ENCODE assay signal across 3 cellular contexts in genomic region chr20:53646550-53646949, GRCh38.
TF ChIP-seq lines count a peak whose summit lies in the region.

No MANE protein-coding gene starts in this region.

TF ChIP-seq in IMR-90, 13 proteins besides CTCF, POLR2A, EP300 and RAD21:
- TF ChIP-seq RCOR1 (IDR thresholded peaks at IDR 0.05; ENCODE audit: insufficient replicate concordance, low read length) (no peak), NFE2L2 (IDR thresholded peaks at IDR 0.05; ENCODE audit: low read depth, low read length) (no peak), RFX5 (IDR thresholded peaks at IDR 0.05; ENCODE audit: low read depth, low read length) (no peak), CEBPB (IDR thresholded peaks at IDR 0.05; ENCODE audit: low read depth, low read length) (no peak), MXI1 (IDR thresholded peaks at IDR 0.05; ENCODE audit: borderline replicate concordance, low read depth, low read length) (no peak), FOS (IDR thresholded peaks at IDR 0.05; ENCODE audit: low read depth, low read length) (no peak)
- TF ChIP-seq, protein P1, sequence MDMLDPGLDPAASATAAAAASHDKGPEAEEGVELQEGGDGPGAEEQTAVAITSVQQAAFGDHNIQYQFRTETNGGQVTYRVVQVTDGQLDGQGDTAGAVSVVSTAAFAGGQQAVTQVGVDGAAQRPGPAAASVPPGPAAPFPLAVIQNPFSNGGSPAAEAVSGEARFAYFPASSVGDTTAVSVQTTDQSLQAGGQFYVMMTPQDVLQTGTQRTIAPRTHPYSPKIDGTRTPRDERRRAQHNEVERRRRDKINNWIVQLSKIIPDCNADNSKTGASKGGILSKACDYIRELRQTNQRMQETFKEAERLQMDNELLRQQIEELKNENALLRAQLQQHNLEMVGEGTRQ (IDR thresholded peaks at IDR 0.05; ENCODE audit: low read depth, low read length) = no peak
- TF ChIP-seq, protein P2, sequence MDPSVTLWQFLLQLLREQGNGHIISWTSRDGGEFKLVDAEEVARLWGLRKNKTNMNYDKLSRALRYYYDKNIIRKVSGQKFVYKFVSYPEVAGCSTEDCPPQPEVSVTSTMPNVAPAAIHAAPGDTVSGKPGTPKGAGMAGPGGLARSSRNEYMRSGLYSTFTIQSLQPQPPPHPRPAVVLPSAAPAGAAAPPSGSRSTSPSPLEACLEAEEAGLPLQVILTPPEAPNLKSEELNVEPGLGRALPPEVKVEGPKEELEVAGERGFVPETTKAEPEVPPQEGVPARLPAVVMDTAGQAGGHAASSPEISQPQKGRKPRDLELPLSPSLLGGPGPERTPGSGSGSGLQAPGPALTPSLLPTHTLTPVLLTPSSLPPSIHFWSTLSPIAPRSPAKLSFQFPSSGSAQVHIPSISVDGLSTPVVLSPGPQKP (IDR thresholded peaks at IDR 0.05; ENCODE audit: borderline replicate concordance, low read depth, low read length) = no peak

TF ChIP-seq in K562, 482 proteins besides CTCF, POLR2A, EP300 and RAD21:
- TF ChIP-seq ZBTB11 (CRISPR knock-in tag; IDR thresholded peaks at IDR 0.05) (peak in 1 of 3 experiments; percentile 90; a peak in 2 of 6 replicates), ZFP91 (CRISPR knock-in tag; IDR thresholded peaks at IDR 0.05) (no peak), ZKSCAN8 (CRISPR knock-in tag; IDR thresholded peaks at IDR 0.05) (0 out of 2 replicates have a peak, but pooled peaks have one; percentile 37), SIX5 (IDR thresholded peaks at IDR 0.05; ENCODE audit: borderline replicate concordance in 1 of 2, insufficient read depth in 1 of 2, low read depth in 1 of 2, low read length in 2 of 2) (no peak)
TF ChIP-seq in K562: peak in this region for 2.

TF ChIP-seq in SK-N-SH, 30 proteins besides CTCF, POLR2A, EP300 and RAD21:
- TF ChIP-seq FOXJ3 (CRISPR knock-in tag; IDR thresholded peaks at IDR 0.05) (no peak), YY1 (IDR thresholded peaks at IDR 0.05; ENCODE audit: low read depth) (no peak), MXI1 (IDR thresholded peaks at IDR 0.05; ENCODE audit: low read depth, low read length) (no peak), ELF1 (IDR thresholded peaks at IDR 0.05) (no peak), JUND (IDR thresholded peaks at IDR 0.05) (no peak), SMC3 (IDR thresholded peaks at IDR 0.05; ENCODE audit: low read depth, low read length) (no peak), USF1 (IDR thresholded peaks at IDR 0.05; ENCODE audit: borderline replicate concordance, low read depth) (no peak), TAF1 (IDR thresholded peaks at IDR 0.05; ENCODE audit: borderline replicate concordance, low read depth, low read length) (no peak), FOSL2 (IDR thresholded peaks at IDR 0.05; ENCODE audit: borderline replicate concordance, low read depth) (no peak), GATA2 (CRISPR knock-in tag; IDR thresholded peaks at IDR 0.05) (no peak), EZH2phosphoT487 (IDR thresholded peaks at IDR 0.05; ENCODE audit: borderline replicate concordance, low read depth) (no peak), MEF2A (IDR thresholded peaks at IDR 0.05; ENCODE audit: borderline replicate concordance, low read depth) (no peak)
- TF ChIP-seq, protein P3, sequence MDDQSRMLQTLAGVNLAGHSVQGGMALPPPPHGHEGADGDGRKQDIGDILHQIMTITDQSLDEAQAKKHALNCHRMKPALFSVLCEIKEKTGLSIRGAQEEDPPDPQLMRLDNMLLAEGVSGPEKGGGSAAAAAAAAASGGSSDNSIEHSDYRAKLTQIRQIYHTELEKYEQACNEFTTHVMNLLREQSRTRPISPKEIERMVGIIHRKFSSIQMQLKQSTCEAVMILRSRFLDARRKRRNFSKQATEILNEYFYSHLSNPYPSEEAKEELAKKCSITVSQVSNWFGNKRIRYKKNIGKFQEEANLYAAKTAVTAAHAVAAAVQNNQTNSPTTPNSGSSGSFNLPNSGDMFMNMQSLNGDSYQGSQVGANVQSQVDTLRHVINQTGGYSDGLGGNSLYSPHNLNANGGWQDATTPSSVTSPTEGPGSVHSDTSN (IDR thresholded peaks at IDR 0.05) = no peak
